8 cellular contexts compared by ENCODE assay signal in the genomic region with DNA sequence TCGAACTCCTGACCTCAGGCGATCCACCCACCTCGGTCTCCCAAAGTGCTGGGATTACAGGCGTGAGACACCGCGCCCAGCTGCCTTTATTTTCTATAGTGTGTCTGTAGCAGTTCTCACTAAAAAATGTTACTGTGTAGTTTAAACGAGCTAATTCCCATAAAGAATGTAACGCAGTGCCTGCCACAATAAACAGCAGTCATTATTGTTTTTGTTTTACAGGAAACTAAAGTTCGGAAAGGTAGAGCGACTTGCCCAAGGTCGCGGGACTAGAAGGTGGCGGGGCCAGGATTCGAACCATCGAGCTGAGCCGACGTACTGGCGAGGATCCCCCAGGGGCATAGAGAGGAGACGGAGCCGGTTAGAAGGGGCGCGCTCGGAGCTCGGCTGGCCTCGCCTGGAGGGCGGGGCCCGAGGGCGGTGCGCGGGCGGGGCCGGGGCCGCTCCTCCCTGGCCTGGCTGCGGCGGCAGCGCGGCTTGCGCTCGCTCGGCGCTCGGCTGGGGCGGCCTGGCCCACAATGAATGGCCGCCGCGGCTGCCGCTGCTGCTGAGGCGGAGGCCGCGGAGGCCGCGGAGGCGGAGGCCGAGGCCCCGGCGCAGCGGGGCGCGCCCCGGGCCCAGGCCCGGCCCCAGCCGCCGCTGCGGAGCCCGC. TPM values are rescaled to one million over a fixed set of nuclear protein-coding genes. Genes with fewer than 3 reads are reported as not detected.
DNase-seq lines count a peak whose midpoint lies in the region; ATAC-seq and TF ChIP-seq lines count a peak whose summit lies in the region.

NACC1 (plus strand) TSS at position 493 of the 652 bp plus-strand sequence. CDS start 16,944 bp downstream, outside the sequence.

- WGBS in GM23248 (ENCODE audit: low coverage in 1 of 2, low lambda C conversion rate in 2 of 2, missing lambda C conversion rate in 2 of 2), 2 experiments = 5 to 9% methylated on average over 20 to 41 of the region's 65 CpGs

- H3K27ac ChIP-seq in GM23248 (peak within 1 kb of the TSS; percentile 93), SJSA1 (peak within 1 kb of the TSS; percentile 77), foreskin keratinocyte (peak within 1 kb of the TSS; percentile 10)

- peak within 1 kb of the TSS; percentile 98 for H3K9ac ChIP-seq in GM23248

- no peaks in the 10 kb centered on the region for H3K9me2 ChIP-seq in GM23248 (ENCODE audit: insufficient read depth)

- H4K20me1 ChIP-seq in GM23248 (ENCODE audit: insufficient read depth) = no peaks in the 10 kb centered on the region

- H3F3A ChIP-seq in GM23248 (ENCODE audit: insufficient read depth) = peaks cover 37% of the 10 kb centered on the region

- peak; percentile 78 for ATAC-seq in foreskin keratinocyte

- peak; percentile 92 for DNase-seq in DMS153 treated with DMSO at 0.1 percent for 48 hours (lab: John Stamatoyannopoulos, UW; ENCODE audit: unreplicated experiment)
- peak; percentile 97 for DNase-seq in GM23248
- DNase-seq in M059J (ENCODE audit: low read depth) = peak; percentile 89
- DNase-seq in SJSA1 (ENCODE audit: low read depth in 1 of 2, low spot score in 2 of 2) = peak; percentile 82 to 93
- DNase-seq in activated gamma-delta T cell treated with anti-CD3 and anti-CD28 coated beads, Interleukin-2, amount 50 U/mL, for 16 hours (ENCODE audit: low read depth) = peak; percentile 82
- DNase-seq in foreskin keratinocyte = peak; percentile 57 to 75
- DNase-seq in stromal cell of bone marrow (ENCODE audit: low read depth) = peak; percentile 80

- H3K9me3 ChIP-seq in GM23248 (ENCODE audit: low read depth) = no peaks in the 10 kb centered on the region
- H3K9me3 ChIP-seq in SJSA1 (replicated peaks) = no peaks in the 10 kb centered on the region
- no peaks in the 10 kb centered on the region for H3K9me3 ChIP-seq in neuron (ENCODE audit: low read length)

- TF ChIP-seq CTCF in foreskin keratinocyte (conservative IDR thresholded peaks at IDR 0.05) = no peak

- peak within 1 kb of the TSS; percentile 99 for H3K4me2 ChIP-seq in GM23248 (ENCODE audit: unreplicated experiment)

- H3K4me3 ChIP-seq in GM23248 (peak within 1 kb of the TSS; percentile 99), SJSA1 (peak within 1 kb of the TSS; percentile 87), neuron (ENCODE audit: low read length) (peak within 1 kb of the TSS; percentile 96)

- peaks cover 79% of the 10 kb centered on the region for H3K79me2 ChIP-seq in GM23248 (ENCODE audit: insufficient read depth)

- in situ Hi-C loops in GM23248 (cut with MboI) = no loop called here

- H2AFZ ChIP-seq in GM23248 = peak within 1 kb of the TSS; percentile 82
- H2AFZ ChIP-seq in neuron (ENCODE audit: low read depth, low read length) = peak within 1 kb of the TSS; percentile 57

- peaks cover 11% of the 10 kb centered on the region; the same call in 1 of the 2 replicates for H3K36me3 ChIP-seq in GM23248 (ENCODE audit: low read depth)
- H3K36me3 ChIP-seq in SJSA1 = peaks cover 58% of the 10 kb centered on the region
- peaks cover 24% of the 10 kb centered on the region for H3K36me3 ChIP-seq in neuron (ENCODE audit: insufficient read depth, low read length)

- peaks cover 44% of the 10 kb centered on the region for H3K4me1 ChIP-seq in GM23248 (ENCODE audit: insufficient read depth)
- H3K4me1 ChIP-seq in SJSA1 (replicated peaks) = peaks cover 47% of the 10 kb centered on the region
- no peaks in the 10 kb centered on the region for H3K4me1 ChIP-seq in foreskin keratinocyte
- H3K4me1 ChIP-seq in neuron (ENCODE audit: insufficient read depth, low read length) = peaks cover 29% of the 10 kb centered on the region

- H3K27me3 ChIP-seq in GM23248 (replicated peaks; ENCODE audit: insufficient read depth) (no peaks in the 10 kb centered on the region), SJSA1 (replicated peaks) (no peaks in the 10 kb centered on the region), foreskin keratinocyte (no peaks in the 10 kb centered on the region), neuron (ENCODE audit: insufficient read depth, low read length) (no peaks in the 10 kb centered on the region)

RNA-seq across cellular contexts. Expression of gene NACC1, which starts in this region (rescaled TPM):
- total RNA-seq in GM23248 (2014; rRNA removed; shearing (Covaris generic)) = 104 and 105 TPM in 2 replicates
- polyA plus RNA-seq in GM23248 (2016; fragmentation: Nextera tagmentation; extraction: Ambion mirVana) = 1.4 and 2.6 TPM in 2 replicates
- 48.1 and 126 TPM in 2 replicates for total RNA-seq in M059J (2014; rRNA removed; shearing (Covaris generic))
- total RNA-seq in SJSA1 (2014; rRNA removed; shearing (Covaris generic)) = 48.9 and 75.9 TPM in 2 replicates
- 71.7 and 72.6 TPM in 2 replicates for total RNA-seq in foreskin keratinocyte
- polyA plus RNA-seq in foreskin keratinocyte = 32.9 and 36.7 TPM in 2 replicates

Comparison
In these comparisons a context has a peak if more than half of its experiments do, and no peak if none do; other contexts are left out.
1. Peak in every context shown above with its lines: DNase-seq, ATAC-seq, H3K4me3 ChIP-seq and H3K27ac ChIP-seq.
2. H3K27ac ChIP-seq: peak in every context shown above with its lines; median percentile 93 in GM23248; 77 in SJSA1; 10 in foreskin keratinocyte.